Comparison of ENCODE assay signal across 1 cellular context in the genomic region with DNA sequence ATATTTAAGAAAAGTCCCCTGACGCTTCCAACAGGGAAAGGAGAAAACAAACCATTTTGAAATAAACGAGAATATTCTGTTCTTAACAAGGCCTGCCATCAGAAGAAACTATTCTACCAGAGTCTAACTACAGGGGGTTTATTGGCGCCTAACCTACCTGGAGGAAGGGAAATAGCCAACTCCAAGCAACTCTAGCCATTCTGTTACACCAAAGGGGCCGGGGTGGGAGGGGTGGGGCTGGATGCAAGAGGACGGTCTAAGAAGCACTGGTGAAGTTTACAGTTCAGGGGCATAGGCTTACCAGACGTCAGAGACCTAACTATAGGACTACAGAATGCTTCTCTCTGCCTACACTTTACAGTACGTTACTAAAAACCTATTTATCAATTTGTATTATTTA.
TF ChIP-seq lines count a peak whose summit lies in the region.

No MANE protein-coding gene starts in this region.

TF ChIP-seq in K562, 482 proteins besides CTCF, POLR2A, EP300 and RAD21 (continued from another document):
- TF ChIP-seq, protein P1, sequence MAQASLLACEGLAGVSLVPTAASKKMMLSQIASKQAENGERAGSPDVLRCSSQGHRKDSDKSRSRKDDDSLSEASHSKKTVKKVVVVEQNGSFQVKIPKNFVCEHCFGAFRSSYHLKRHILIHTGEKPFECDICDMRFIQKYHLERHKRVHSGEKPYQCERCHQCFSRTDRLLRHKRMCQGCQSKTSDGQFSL (CRISPR knock-in tag; IDR thresholded peaks at IDR 0.05) = no peak
- TF ChIP-seq, protein P1 (tag; IDR thresholded peaks at IDR 0.05) = no peak
- TF ChIP-seq ZNF436 (CRISPR knock-in tag; IDR thresholded peaks at IDR 0.05) = no peak
- TF ChIP-seq, protein P2, sequence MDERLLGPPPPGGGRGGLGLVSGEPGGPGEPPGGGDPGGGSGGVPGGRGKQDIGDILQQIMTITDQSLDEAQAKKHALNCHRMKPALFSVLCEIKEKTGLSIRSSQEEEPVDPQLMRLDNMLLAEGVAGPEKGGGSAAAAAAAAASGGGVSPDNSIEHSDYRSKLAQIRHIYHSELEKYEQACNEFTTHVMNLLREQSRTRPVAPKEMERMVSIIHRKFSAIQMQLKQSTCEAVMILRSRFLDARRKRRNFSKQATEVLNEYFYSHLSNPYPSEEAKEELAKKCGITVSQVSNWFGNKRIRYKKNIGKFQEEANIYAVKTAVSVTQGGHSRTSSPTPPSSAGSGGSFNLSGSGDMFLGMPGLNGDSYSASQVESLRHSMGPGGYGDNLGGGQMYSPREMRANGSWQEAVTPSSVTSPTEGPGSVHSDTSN (CRISPR knock-in tag; IDR thresholded peaks at IDR 0.05; ENCODE audit: low read depth) = no peak
- TF ChIP-seq, protein P2 (tag; conservative IDR thresholded peaks at IDR 0.05; ENCODE audit: low read depth) = no peak
- TF ChIP-seq NFE2 (IDR thresholded peaks at IDR 0.05; ENCODE audit: low read depth) = no peak
